In genomic region chr16:14416184-14416583, GRCh38 we compare ENCODE assay signal across 9 cellular contexts.
"Had no signal": no experiment of that assay in that cellular context is flagged by ENCODE, and none has a peak within 500 bp of the region (broad histone marks: within the 10 kb centered on the region; RNA-seq: fewer than 3 reads in every experiment).

No MANE protein-coding gene starts in this region.

- DNase-seq: H9, HCEC 1CT, HFFc6, IMR-90, KBM-7 had no signal

- ATAC-seq: GM23338 had no signal

- H3K4me3 ChIP-seq: GM23338 had no signal

- H3K27ac ChIP-seq: HL-60 had no signal

- H2AFZ ChIP-seq: GM23338 had no signal

- H3K27ac Mint-ChIP-seq: GM23338, H9, HFFc6 had no signal

- H3K4me2 ChIP-seq: GM23338 had no signal

- H3K4me3 Mint-ChIP-seq: GM23338, H9, HFFc6 had no signal

- H3K4me1 Mint-ChIP-seq: GM23338, H9 had no signal

- FAIRE-seq: H1, H54 had no signal
